Comparison of ENCODE assay signal across 24 cellular contexts in genomic region chr9:133850937-133851336, GRCh38.
"Had no signal": no experiment of that assay in that cellular context is flagged by ENCODE, and none has a peak within 500 bp of the region (broad histone marks: within the 10 kb centered on the region; RNA-seq: fewer than 3 reads in every experiment).

No MANE protein-coding gene starts in this region.

- H3K9ac ChIP-seq: KMS-11 had no signal

- H3K27ac Mint-ChIP-seq: activated CD8-positive, alpha-beta memory T cell treated with anti-CD3 and anti-CD28 coated beads, Interleukin-2, amount 10 ng/mL, durations not matched to agents 7 days and 5 days; activated naive CD4-positive, alpha-beta T cell treated with anti-CD3 and anti-CD28 coated beads for 36 hours; activated naive CD8-positive, alpha-beta T cell; activated T-cell treated with anti-CD3 and anti-CD28 coated beads, Interleukin-2, amount 50 U/mL, for 24 hours; activated T-helper 1 cell treated with anti-CD3 and anti-CD28 coated beads, Interleukin-12 subunit alpha, Interleukin-12 subunit beta, Interleukin-2, Interleukin-4 antibody, amounts not matched to agents 30 ng/mL and 10 ng/mL and 1 ng/mL, durations not matched to agents 14 hours and 24 hours and 36 hours; T-helper 1 cell treated with Interleukin-12 subunit alpha and Interleukin-12 subunit beta and Interleukin-4 antibody, amounts not matched to agents 30 μg/mL and 1 μg/mL, for 36 hours had no signal

- H3K36me3 Mint-ChIP-seq: activated CD8-positive, alpha-beta memory T cell treated with anti-CD3 and anti-CD28 coated beads, Interleukin-2, amount 10 ng/mL, durations not matched to agents 7 days and 5 days; activated naive CD8-positive, alpha-beta T cell had no signal

- H3K9me3 Mint-ChIP-seq: activated naive CD4-positive, alpha-beta T cell treated with anti-CD3 and anti-CD28 coated beads for 36 hours; activated T-cell treated with anti-CD3 and anti-CD28 coated beads, Interleukin-2, amount 50 U/mL, for 24 hours; activated T-helper 1 cell treated with anti-CD3 and anti-CD28 coated beads, Interleukin-12 subunit alpha, Interleukin-12 subunit beta, Interleukin-2, Interleukin-4 antibody, amounts not matched to agents 30 ng/mL and 10 ng/mL and 1 ng/mL, durations not matched to agents 14 hours and 24 hours and 36 hours; T-helper 1 cell treated with Interleukin-12 subunit alpha and Interleukin-12 subunit beta and Interleukin-4 antibody, amounts not matched to agents 30 μg/mL and 1 μg/mL, for 36 hours had no signal

- H3K27ac ChIP-seq: brain microvascular endothelial cell, KMS-11, Peyer's patch had no signal

- H3K4me3 ChIP-seq: MG63, Peyer's patch had no signal

- H3K27me3 Mint-ChIP-seq: activated CD8-positive, alpha-beta memory T cell treated with anti-CD3 and anti-CD28 coated beads, Interleukin-2, amount 10 ng/mL, durations not matched to agents 7 days and 5 days; activated naive CD8-positive, alpha-beta T cell; activated T-cell treated with anti-CD3 and anti-CD28 coated beads, Interleukin-2, amount 50 U/mL, for 24 hours had no signal

- H3K4me2 ChIP-seq: KMS-11 had no signal

- H3K36me3 ChIP-seq: brain microvascular endothelial cell, MG63, Peyer's patch had no signal

- FAIRE-seq: astrocyte had no signal

- H3K4me3 Mint-ChIP-seq: activated CD8-positive, alpha-beta memory T cell treated with anti-CD3 and anti-CD28 coated beads, Interleukin-2, amount 10 ng/mL, durations not matched to agents 7 days and 5 days; activated naive CD4-positive, alpha-beta T cell treated with anti-CD3 and anti-CD28 coated beads for 36 hours; activated naive CD8-positive, alpha-beta T cell; activated T-cell treated with anti-CD3 and anti-CD28 coated beads, Interleukin-2, amount 50 U/mL, for 24 hours; activated T-helper 1 cell treated with anti-CD3 and anti-CD28 coated beads, Interleukin-12 subunit alpha, Interleukin-12 subunit beta, Interleukin-2, Interleukin-4 antibody, amounts not matched to agents 30 ng/mL and 10 ng/mL and 1 ng/mL, durations not matched to agents 14 hours and 24 hours and 36 hours; T-helper 1 cell treated with Interleukin-12 subunit alpha and Interleukin-12 subunit beta and Interleukin-4 antibody, amounts not matched to agents 30 μg/mL and 1 μg/mL, for 36 hours had no signal

- ATAC-seq: activated CD8-positive, alpha-beta memory T cell treated with anti-CD3 and anti-CD28 coated beads, Interleukin-2, amount 10 ng/mL, durations not matched to agents 7 days and 5 days had no signal

- H3K27me3 ChIP-seq: brain microvascular endothelial cell, MG63, Peyer's patch had no signal

- H3K9me3 ChIP-seq: MG63, Peyer's patch had no signal

- DNase-seq: activated CD4-positive, alpha-beta T cell treated with anti-CD3 and anti-CD28 coated beads for 48 hours; activated CD4-positive, alpha-beta T cell treated with anti-CD3 and anti-CD28 coated beads, Interleukin-2, amount 50 U/mL, for 48 hours; activated CD4-positive, CD25-positive, alpha-beta regulatory T cell treated with anti-CD3 and anti-CD28 coated beads, Interleukin-2, amount 50 U/mL, for 72 hours; activated CD8-positive, alpha-beta memory T cell treated with anti-CD3 and anti-CD28 coated beads, Interleukin-2, amount 10 ng/mL, durations not matched to agents 7 days and 5 days; activated effector memory CD4-positive, alpha-beta T cell treated with anti-CD3 and anti-CD28 coated beads, Interleukin-2, amount 50 U/mL, for 16 hours; activated naive CD4-positive, alpha-beta T cell treated with anti-CD3 and anti-CD28 coated beads for 36 hours; activated T-cell treated with anti-CD3 and anti-CD28 coated beads, Interleukin-2, amount 50 U/mL, for 24 hours; amygdala; brain microvascular endothelial cell; MG63; MV-4-11; NCI-H1105 treated with DMSO at 0.1 percent for 48 hours; NCI-H146; NCI-H187 treated with DMSO at 0.1 percent for 48 hours; NCI-H2081 treated with DMSO at 0.1 percent for 48 hours; NCI-H446; NCI-H524; Peyer's patch; SHP77 treated with DMSO at 0.1 percent for 48 hours had no signal

- H3K4me1 Mint-ChIP-seq: activated CD8-positive, alpha-beta memory T cell treated with anti-CD3 and anti-CD28 coated beads, Interleukin-2, amount 10 ng/mL, durations not matched to agents 7 days and 5 days had no signal
